Comparison of ENCODE assay signal across 8 cellular contexts in the genomic region with DNA sequence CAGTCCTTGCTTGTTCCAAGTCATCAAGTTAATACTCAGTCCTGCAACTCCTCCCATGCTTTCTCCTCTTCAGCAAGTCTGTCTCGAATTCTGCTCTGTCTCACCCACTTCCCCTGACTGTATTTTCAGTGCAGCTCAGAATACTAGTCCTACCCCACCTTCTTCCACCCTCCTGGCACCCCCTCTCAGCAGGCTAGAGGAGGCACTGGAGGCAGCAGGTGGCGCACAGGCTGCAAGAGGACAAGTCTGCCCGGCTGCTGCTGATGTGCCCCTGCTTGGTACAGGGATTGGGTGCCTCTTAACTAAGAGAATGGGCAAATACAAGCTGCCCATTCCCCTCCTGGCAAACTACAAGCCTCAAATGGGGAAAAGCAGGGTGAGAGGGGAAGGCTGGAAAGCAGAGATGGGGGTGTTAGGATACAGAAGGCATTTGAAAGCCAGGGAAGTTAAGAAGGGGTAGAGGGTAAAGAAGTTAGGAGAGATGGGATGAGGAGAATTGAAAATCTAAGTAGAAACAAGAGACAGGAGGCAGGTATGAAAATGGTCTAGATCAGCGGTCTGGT. TPM values are rescaled to one million over a fixed set of nuclear protein-coding genes. Genes with fewer than 3 reads are reported as not detected.
DNase-seq lines count a peak whose midpoint lies in the region; ATAC-seq, FAIRE-seq and TF ChIP-seq lines count a peak whose summit lies in the region.

No MANE protein-coding gene starts in this region.

- TF ChIP-seq RAD21 in A549 (conservative IDR thresholded peaks at IDR 0.05 in 1 of 2, IDR thresholded peaks at IDR 0.05 in 1 of 2): no peak

- intact Hi-C loops in dendritic cell treated with granulocyte-macrophage colony-stimulating factor and Interleukin-4, amounts not matched to agents 40 ng/mL and 50 ng/mL, for 4 days (cut with micrococcal nuclease): no loop called here

- H3K27ac ChIP-seq in A549: peak overlapping the region; percentile 74 to 95
- H3K27ac ChIP-seq in RWPE2 (ENCODE audit: poor library complexity, severe bottlenecking): peak overlapping the region; percentile 87
- no peak overlapping the region for H3K27ac ChIP-seq in effector memory CD4-positive, alpha-beta T cell (ENCODE audit: insufficient read depth, low read length, poor library complexity, severe bottlenecking)

- TF ChIP-seq CTCF in A549 (IDR thresholded peaks at IDR 0.05) (no peak), RWPE2 (IDR thresholded peaks at IDR 0.05; ENCODE audit: poor library complexity, severe bottlenecking) (peak; percentile 14), osteocyte (IDR thresholded peaks at IDR 0.05) (no peak)

- peaks cover 66% of the 10 kb centered on the region for H3K36me3 ChIP-seq in RWPE2 (ENCODE audit: low read depth)
- H3K36me3 ChIP-seq in mucosa of stomach (ENCODE audit: control insufficient read depth, insufficient read depth, low read length): peaks cover 29% of the 10 kb centered on the region
- H3K36me3 ChIP-seq in effector memory CD4-positive, alpha-beta T cell (ENCODE audit: control insufficient read depth, insufficient read depth, low read length): peaks cover 45% of the 10 kb centered on the region

- peaks cover 9% of the 10 kb centered on the region for H3K36me3 Mint-ChIP-seq in dendritic cell treated with granulocyte-macrophage colony-stimulating factor and Interleukin-4, amounts not matched to agents 40 ng/mL and 50 ng/mL, for 4 days (ENCODE audit: low read depth)
- peaks cover 29% of the 10 kb centered on the region for H3K36me3 Mint-ChIP-seq in osteocyte (ENCODE audit: unreplicated experiment)

- H3K9me3 Mint-ChIP-seq in dendritic cell treated with granulocyte-macrophage colony-stimulating factor and Interleukin-4, amounts not matched to agents 40 ng/mL and 50 ng/mL, for 4 days: no peaks in the 10 kb centered on the region
- H3K9me3 Mint-ChIP-seq in osteocyte (ENCODE audit: unreplicated experiment): no peaks in the 10 kb centered on the region

- H3K27me3 ChIP-seq in RWPE2 (ENCODE audit: insufficient read depth, poor library complexity, severe bottlenecking) (no peaks in the 10 kb centered on the region), mucosa of stomach (ENCODE audit: control insufficient read depth, insufficient read depth, low read length) (no peaks in the 10 kb centered on the region)
- H3K27me3 ChIP-seq in effector memory CD4-positive, alpha-beta T cell (replicated peaks; ENCODE audit: control insufficient read depth, insufficient read depth, low read length, poor library complexity, severe bottlenecking): no peaks in the 10 kb centered on the region

- H3K27ac Mint-ChIP-seq in dendritic cell treated with granulocyte-macrophage colony-stimulating factor and Interleukin-4, amounts not matched to agents 40 ng/mL and 50 ng/mL, for 4 days: no peak overlapping the region
- no peak overlapping the region for H3K27ac Mint-ChIP-seq in osteocyte (ENCODE audit: unreplicated experiment)

- peak overlapping the region; percentile 41 for H3K4me3 Mint-ChIP-seq in dendritic cell treated with granulocyte-macrophage colony-stimulating factor and Interleukin-4, amounts not matched to agents 40 ng/mL and 50 ng/mL, for 4 days
- no peak overlapping the region for H3K4me3 Mint-ChIP-seq in osteocyte (ENCODE audit: unreplicated experiment)

- H3K9ac ChIP-seq in mucosa of stomach (ENCODE audit: low read length): peak overlapping the region; percentile 60

- POLR2A ChIA-PET in A549 (lab: Yijun Ruan, JAX): interaction anchor here (2.3 kb wide), 1 partner anchor 69 kb away, joined by 7 read pairs; a partner anchor contains a TSS

- 80% methylated on average over 4 of the region's 4 CpGs for WGBS in A549 (ENCODE audit: missing lambda C conversion rate)

- TF ChIP-seq EP300 in A549 (IDR thresholded peaks at IDR 0.05): no peak

- peaks cover 4% of the 10 kb centered on the region for H3K4me1 Mint-ChIP-seq in dendritic cell treated with granulocyte-macrophage colony-stimulating factor and Interleukin-4, amounts not matched to agents 40 ng/mL and 50 ng/mL, for 4 days (ENCODE audit: low read depth)
- peaks cover 12% of the 10 kb centered on the region for H3K4me1 Mint-ChIP-seq in osteocyte (ENCODE audit: unreplicated experiment)

- H3K4me1 ChIP-seq in A549: peaks cover 42% of the 10 kb centered on the region
- H3K4me1 ChIP-seq in RWPE2 (ENCODE audit: insufficient read depth, poor library complexity, severe bottlenecking): peaks cover 35% of the 10 kb centered on the region
- peaks cover 44% of the 10 kb centered on the region for H3K4me1 ChIP-seq in mucosa of stomach (ENCODE audit: control insufficient read depth, insufficient read depth, low read length)
- peaks cover 49% of the 10 kb centered on the region for H3K4me1 ChIP-seq in effector memory CD4-positive, alpha-beta T cell (ENCODE audit: control insufficient read depth, insufficient read depth, low read length, poor library complexity, severe bottlenecking)

- DNase-seq in A549 (ENCODE audit: low read depth in 1 of 2, low spot score in 1 of 2) (peak in 1 of 2 experiments; percentile 49), GM12892 (ENCODE audit: insufficient read length) (no peak), RWPE2 (ENCODE audit: low spot score) (no peak), osteocyte (ENCODE audit: extremely low spot score, unreplicated experiment) (no peak)
- DNase-seq in effector memory CD4-positive, alpha-beta T cell: no peak

- no peak for FAIRE-seq in A549 (lab: Jason Lieb, UNC)
- FAIRE-seq in GM12892 (lab: Jason Lieb, UNC): peak; percentile 83

- H3K9me3 ChIP-seq in A549: no peaks in the 10 kb centered on the region
- no peaks in the 10 kb centered on the region for H3K9me3 ChIP-seq in RWPE2 (ENCODE audit: severe bottlenecking)
- H3K9me3 ChIP-seq in mucosa of stomach (ENCODE audit: control insufficient read depth, low read length): no peaks in the 10 kb centered on the region
- H3K9me3 ChIP-seq in effector memory CD4-positive, alpha-beta T cell (ENCODE audit: control insufficient read depth, low read length): no peaks in the 10 kb centered on the region

- H3K4me3 ChIP-seq in A549 (no peak overlapping the region), RWPE2 (ENCODE audit: severe bottlenecking) (no peak overlapping the region), mucosa of stomach (ENCODE audit: low read length) (no peak overlapping the region)
- H3K4me3 ChIP-seq in effector memory CD4-positive, alpha-beta T cell (ENCODE audit: insufficient read depth, low read depth, low read length, poor library complexity, severe bottlenecking): no peak overlapping the region

- CTCF ChIA-PET in A549 (lab: Yijun Ruan, JAX): interaction anchor here (1.4 to 31.4 kb wide), 9 partner anchors 9 to 156 kb away, joined by 3 to 758 read pairs (median 12); a partner anchor contains a TSS

- peak overlapping the region; percentile 74 for H3K4me2 ChIP-seq in A549

- TF ChIP-seq POLR2A in A549 (IDR thresholded peaks at IDR 0.05; ENCODE audit: low read length) (no peak), GM12892 (IDR thresholded peaks at IDR 0.05; ENCODE audit: low read depth, low read length) (no peak)

- H3K27me3 Mint-ChIP-seq in dendritic cell treated with granulocyte-macrophage colony-stimulating factor and Interleukin-4, amounts not matched to agents 40 ng/mL and 50 ng/mL, for 4 days: no peaks in the 10 kb centered on the region
- no peaks in the 10 kb centered on the region for H3K27me3 Mint-ChIP-seq in osteocyte (ENCODE audit: unreplicated experiment)

- ATAC-seq in A549: peak in 1 of 2 experiments; percentile 59; a peak in 3 of 6 replicates
- peak; percentile 17; the same call in 1 of the 3 replicates for ATAC-seq in RWPE2 (ENCODE audit: low read depth)
- ATAC-seq in HG02798 (IDR thresholded peaks at IDR 0.05; ENCODE audit: poor library complexity, unreplicated experiment): no peak

TF ChIP-seq in A549, 52 proteins besides CTCF, POLR2A, EP300 and RAD21 (continues in another document):
- no peak for TF ChIP-seq TP53 (CRISPR knock-in tag; IDR thresholded peaks at IDR 0.05)

RNA-seq across cellular contexts. Expression of a gene that starts 5.0 kb away (rescaled TPM):
- 65.5 and 72.1 TPM in 2 replicates for polyA plus RNA-seq in A549 (2011; rRNA removed)
- 69.4 and 88.8 TPM in 2 replicates for polyA plus RNA-seq in A549 (2012; cell fraction: cytosol; rRNA removed)
- polyA plus RNA-seq in A549 (2012; cell fraction: nucleus; rRNA removed): 170 and 259 TPM in 2 replicates
- 108 to 119 TPM (median 117 TPM) in 3 replicates for polyA plus RNA-seq in A549 (2017; fragmentation: RNase III; extraction: RNeasy Plus Mini Kit Qiagen cat#74134 plus additional on column Dnase treatment)
- polyA minus RNA-seq in A549 (2011; rRNA and poly(A)+ RNA removed): 476 and 477 TPM in 2 replicates
- polyA plus RNA-seq in GM12892 (2012; ENCODE audit: missing spikeins): 65.4 TPM
- total RNA-seq in osteocyte: 433 and 439 TPM in 2 replicates

RNA-seq across cellular contexts. Expression of a gene that starts 5.5 kb away (rescaled TPM):
- polyA plus RNA-seq in A549 (2011; rRNA removed) (33.3 and 36.0 TPM in 2 replicates), A549 (2017; fragmentation: RNase III; extraction: RNeasy Plus Mini Kit Qiagen cat#74134 plus additional on column Dnase treatment) (51.3 to 54.0 TPM (median 51.7 TPM) in 3 replicates)
- 27.6 and 32.3 TPM in 2 replicates for polyA plus RNA-seq in A549 (2012; cell fraction: cytosol; rRNA removed)
- 25.8 and 30.9 TPM in 2 replicates for polyA plus RNA-seq in A549 (2012; cell fraction: nucleus; rRNA removed)
- polyA minus RNA-seq in A549 (2011; rRNA and poly(A)+ RNA removed): 22.9 and 28.3 TPM in 2 replicates
- 19.2 TPM for polyA plus RNA-seq in GM12892 (2012; ENCODE audit: missing spikeins)
- 39.0 and 45.4 TPM in 2 replicates for total RNA-seq in osteocyte

RNA-seq across cellular contexts. Expression of a gene that starts 22.1 kb away (rescaled TPM):
- polyA plus RNA-seq in A549 (2011; rRNA removed) (40.0 and 47.4 TPM in 2 replicates), A549 (2017; fragmentation: RNase III; extraction: RNeasy Plus Mini Kit Qiagen cat#74134 plus additional on column Dnase treatment) (34.8 to 39.5 TPM (median 38.9 TPM) in 3 replicates)
- 39.1 and 41.6 TPM in 2 replicates for polyA plus RNA-seq in A549 (2012; cell fraction: cytosol; rRNA removed)
- 165 and 194 TPM in 2 replicates for polyA plus RNA-seq in A549 (2012; cell fraction: nucleus; rRNA removed)
- 55.3 and 57.9 TPM in 2 replicates for polyA minus RNA-seq in A549 (2011; rRNA and poly(A)+ RNA removed)
- 28.3 TPM for polyA plus RNA-seq in GM12892 (2012; ENCODE audit: missing spikeins)
- 64.0 and 69.8 TPM in 2 replicates for total RNA-seq in osteocyte

RNA-seq across cellular contexts. Expression of a gene that starts 22.1 kb away (rescaled TPM):
- 16.6 and 20.2 TPM in 2 replicates for polyA plus RNA-seq in A549 (2011; rRNA removed)
- polyA plus RNA-seq in A549 (2012; cell fraction: cytosol; rRNA removed): 7.6 and 10.0 TPM in 2 replicates
- polyA plus RNA-seq in A549 (2012; cell fraction: nucleus; rRNA removed): 10.2 and 12.0 TPM in 2 replicates
- 15.0 to 16.1 TPM (median 15.3 TPM) in 3 replicates for polyA plus RNA-seq in A549 (2017; fragmentation: RNase III; extraction: RNeasy Plus Mini Kit Qiagen cat#74134 plus additional on column Dnase treatment)
- 27.4 and 28.8 TPM in 2 replicates for polyA minus RNA-seq in A549 (2011; rRNA and poly(A)+ RNA removed)
- 6.3 TPM for polyA plus RNA-seq in GM12892 (2012; ENCODE audit: missing spikeins)
- total RNA-seq in osteocyte: 35.9 and 38.4 TPM in 2 replicates

RNA-seq across cellular contexts. Expression of a gene that starts 27.1 kb away (rescaled TPM):
- polyA plus RNA-seq in A549 (2011; rRNA removed): 0.24 TPM in 1 of 2 replicates, not detected in the other
- polyA plus RNA-seq in A549 (2012; cell fraction: cytosol; rRNA removed): 0.19 and 0.30 TPM in 2 replicates
- not detected in 2 replicates for polyA plus RNA-seq in A549 (2012; cell fraction: nucleus; rRNA removed)
- not detected in 3 replicates for polyA plus RNA-seq in A549 (2017; fragmentation: RNase III; extraction: RNeasy Plus Mini Kit Qiagen cat#74134 plus additional on column Dnase treatment)
- polyA minus RNA-seq in A549 (2011; rRNA and poly(A)+ RNA removed): 0.70 TPM in 1 of 2 replicates, not detected in the other
- polyA plus RNA-seq in GM12892 (2012; ENCODE audit: missing spikeins): not detected
- total RNA-seq in osteocyte: 0.56 TPM in 1 of 2 replicates, not detected in the other
